7 cellular contexts compared by ENCODE assay signal in the genomic region with DNA sequence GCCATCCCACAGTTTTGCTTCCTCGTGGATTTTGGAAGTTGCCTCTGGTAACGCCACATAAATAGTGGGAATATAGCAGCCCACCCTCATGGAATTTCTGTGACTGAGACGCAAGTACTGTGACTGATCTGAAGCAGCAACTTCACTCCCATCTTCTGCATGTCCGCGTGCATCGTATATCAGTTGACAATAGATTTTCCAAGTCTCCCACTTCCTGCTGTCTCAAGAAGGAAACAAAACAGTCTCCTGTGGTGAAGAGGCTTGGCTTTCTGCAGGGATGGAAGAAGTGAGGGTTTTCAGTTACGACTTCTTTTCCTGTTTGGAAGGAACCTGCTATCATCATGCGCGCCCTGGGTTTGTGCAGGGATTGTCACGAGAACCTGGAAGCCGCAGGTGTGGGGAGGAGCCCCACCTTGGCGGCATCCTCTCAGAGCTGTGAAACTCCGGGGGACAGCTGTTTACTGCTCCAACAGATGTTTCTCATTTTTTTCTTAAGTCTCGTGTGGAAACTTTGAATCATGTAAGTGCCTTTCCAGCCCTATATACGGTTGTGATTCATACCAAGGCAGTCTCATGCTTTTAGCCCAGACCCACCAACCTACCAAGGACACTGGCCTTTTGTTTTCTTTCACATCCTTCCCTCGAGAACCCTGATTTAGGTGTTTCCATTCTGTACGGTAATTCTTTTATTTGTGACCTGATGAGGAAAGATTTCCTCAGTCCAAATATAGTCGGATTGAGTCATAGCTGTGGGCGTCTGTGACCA. TPM values are rescaled to one million over a fixed set of nuclear protein-coding genes. Genes with fewer than 3 reads are reported as not detected.
DNase-seq lines count a peak whose midpoint lies in the region; ATAC-seq lines count a peak whose summit lies in the region.

No MANE protein-coding gene starts in this region.

- H3K36me3 Mint-ChIP-seq in activated CD4-positive, alpha-beta T cell treated with anti-CD3 and anti-CD28 coated beads, Interleukin-2, amount 10 ng/mL, durations not matched to agents 7 days and 5 days (ENCODE audit: low read depth): peaks cover 19% of the 10 kb centered on the region
- H3K36me3 Mint-ChIP-seq in stimulated activated effector memory CD8-positive, alpha-beta T cell treated with anti-CD3 and anti-CD28 coated beads, Interleukin-12 subunit alpha, Interleukin-12 subunit beta, amount 100 ng/mL, for 72 hours: peaks cover 9% of the 10 kb centered on the region

- peaks cover 13% of the 10 kb centered on the region for H3K9me3 Mint-ChIP-seq in activated CD4-positive, alpha-beta T cell treated with anti-CD3 and anti-CD28 coated beads, Interleukin-2, amount 10 ng/mL, durations not matched to agents 7 days and 5 days
- H3K9me3 Mint-ChIP-seq in stimulated activated effector memory CD8-positive, alpha-beta T cell treated with anti-CD3 and anti-CD28 coated beads, Interleukin-12 subunit alpha, Interleukin-12 subunit beta, amount 100 ng/mL, for 72 hours: peaks cover under 1% of the 10 kb centered on the region

- POLR2A ChIA-PET in activated CD4-positive, alpha-beta T cell treated with anti-CD3 and anti-CD28 coated beads, Interleukin-2, amount 10 ng/mL, durations not matched to agents 7 days and 5 days (lab: Charles Lee): interaction anchor here (1.4 kb wide), 1 partner anchor 108 kb away, joined by 5 read pairs; a partner anchor contains a TSS

- peak overlapping the region; percentile 90 for H3K27ac Mint-ChIP-seq in activated CD4-positive, alpha-beta T cell treated with anti-CD3 and anti-CD28 coated beads, Interleukin-2, amount 10 ng/mL, durations not matched to agents 7 days and 5 days
- peak overlapping the region; percentile 91 for H3K27ac Mint-ChIP-seq in stimulated activated effector memory CD8-positive, alpha-beta T cell treated with anti-CD3 and anti-CD28 coated beads, Interleukin-12 subunit alpha, Interleukin-12 subunit beta, amount 100 ng/mL, for 72 hours

- CTCF ChIA-PET in activated CD4-positive, alpha-beta T cell treated with anti-CD3 and anti-CD28 coated beads, Interleukin-2, amount 10 ng/mL, durations not matched to agents 7 days and 5 days (lab: Charles Lee): interaction anchor here (0.5 to 4.5 kb wide), 21 partner anchors 8 to 390 kb away, joined by 3 to 25 read pairs (median 4); a partner anchor contains a TSS

- peak; percentile 54 for ATAC-seq in HG02870 (IDR thresholded peaks at IDR 0.05; ENCODE audit: unreplicated experiment)
- peak; percentile 81 for ATAC-seq in stimulated activated effector memory CD8-positive, alpha-beta T cell treated with anti-CD3 and anti-CD28 coated beads, Interleukin-12 subunit alpha, Interleukin-12 subunit beta, amount 100 ng/mL, for 72 hours

- no peak overlapping the region for H3K4me3 Mint-ChIP-seq in activated CD4-positive, alpha-beta T cell treated with anti-CD3 and anti-CD28 coated beads, Interleukin-2, amount 10 ng/mL, durations not matched to agents 7 days and 5 days
- peak overlapping the region; percentile 45 for H3K4me3 Mint-ChIP-seq in stimulated activated effector memory CD8-positive, alpha-beta T cell treated with anti-CD3 and anti-CD28 coated beads, Interleukin-12 subunit alpha, Interleukin-12 subunit beta, amount 100 ng/mL, for 72 hours

- peak; percentile 52 for DNase-seq in activated CD4-positive, alpha-beta T cell treated with anti-CD3 and anti-CD28 coated beads, Interleukin-2, amount 10 ng/mL, durations not matched to agents 7 days and 5 days
- DNase-seq in fibroblast of gingiva (ENCODE audit: low read depth) (peak; percentile 93), NCI-H1694 (lab: John Stamatoyannopoulos, UW) (no peak), NCI-H510A (lab: John Stamatoyannopoulos, UW) (no peak), LoVo (ENCODE audit: low spot score) (no peak)
- DNase-seq in stimulated activated effector memory CD8-positive, alpha-beta T cell treated with anti-CD3 and anti-CD28 coated beads, Interleukin-12 subunit alpha, Interleukin-12 subunit beta, amount 100 ng/mL, for 72 hours (ENCODE audit: low spot score in 2 of 2): no peak

- no peaks in the 10 kb centered on the region for H3K27me3 Mint-ChIP-seq in activated CD4-positive, alpha-beta T cell treated with anti-CD3 and anti-CD28 coated beads, Interleukin-2, amount 10 ng/mL, durations not matched to agents 7 days and 5 days

- H3K4me1 Mint-ChIP-seq in activated CD4-positive, alpha-beta T cell treated with anti-CD3 and anti-CD28 coated beads, Interleukin-2, amount 10 ng/mL, durations not matched to agents 7 days and 5 days: peaks cover 41% of the 10 kb centered on the region
- H3K4me1 Mint-ChIP-seq in stimulated activated effector memory CD8-positive, alpha-beta T cell treated with anti-CD3 and anti-CD28 coated beads, Interleukin-12 subunit alpha, Interleukin-12 subunit beta, amount 100 ng/mL, for 72 hours: peaks cover 36% of the 10 kb centered on the region

RNA-seq across cellular contexts. Expression of a gene that starts 57.5 kb away (rescaled TPM):
- 10 to 100 TPM; 28.2 to 34.4 TPM for total RNA-seq in activated CD4-positive, alpha-beta T cell treated with anti-CD3 and anti-CD28 coated beads, Interleukin-2, amount 10 ng/mL, durations not matched to agents 7 days and 5 days

Comparison
In these comparisons a context has a peak if more than half of its experiments do, and no peak if none do; other contexts are left out.
1. DNase-seq: peak in activated CD4-positive, alpha-beta T cell treated with anti-CD3 and anti-CD28 coated beads, Interleukin-2, amount 10 ng/mL, durations not matched to agents 7 days and 5 days (single experiment) and fibroblast of gingiva (single experiment); none in stimulated activated effector memory CD8-positive, alpha-beta T cell treated with anti-CD3 and anti-CD28 coated beads, Interleukin-12 subunit alpha, Interleukin-12 subunit beta, amount 100 ng/mL, for 72 hours (0 of 2), NCI-H1694 (single experiment), NCI-H510A (single experiment) and LoVo (single experiment).